In the genomic region with DNA sequence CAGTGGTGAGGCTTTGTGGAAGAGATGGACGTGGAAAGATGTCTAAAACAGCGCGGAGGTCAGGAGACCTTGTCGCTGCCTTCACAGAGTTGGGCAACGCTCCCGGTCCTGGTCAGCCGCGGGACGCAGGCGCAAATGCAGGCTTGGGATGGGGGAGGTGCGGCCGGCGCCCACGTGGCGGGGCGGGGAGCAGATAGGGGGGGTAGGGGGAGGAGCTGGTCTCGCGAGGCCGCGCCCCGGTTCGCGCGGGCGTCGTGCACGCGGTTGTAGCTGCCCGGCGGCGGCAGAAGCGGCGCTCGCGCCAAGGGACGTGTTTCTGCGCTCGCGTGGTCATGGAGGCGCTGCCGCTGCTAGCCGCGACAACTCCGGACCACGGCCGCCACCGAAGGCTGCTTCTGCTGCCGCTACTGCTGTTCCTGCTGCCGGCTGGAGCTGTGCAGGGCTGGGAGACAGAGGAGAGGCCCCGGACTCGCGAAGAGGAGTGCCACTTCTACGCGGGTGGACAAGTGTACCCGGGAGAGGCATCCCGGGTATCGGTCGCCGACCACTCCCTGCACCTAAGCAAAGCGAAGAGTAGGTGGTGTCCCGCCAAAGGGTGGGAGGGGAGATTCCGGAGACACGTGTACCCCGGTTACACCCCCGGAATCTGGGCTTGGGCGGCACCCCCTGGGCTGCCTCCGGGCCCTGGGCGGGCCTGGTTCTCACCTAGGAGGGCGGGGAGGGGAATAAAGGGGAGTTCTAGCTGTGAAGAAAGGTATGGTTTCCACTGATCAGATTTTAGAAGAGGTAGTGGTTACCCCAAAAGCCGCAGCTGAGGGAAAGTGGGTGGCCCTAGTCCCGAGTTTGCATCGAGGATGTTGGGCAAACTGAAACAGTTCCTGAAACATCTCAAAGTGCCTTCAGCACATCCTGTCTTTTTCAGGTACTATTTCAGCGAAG, we compare ENCODE assay signal across 1 cellular context.
TF ChIP-seq lines count a peak whose summit lies in the region.

Gene PRDX4, plus strand, starts transcription at position 255 of the 939 bp plus-strand sequence. Its CDS starts 78 bp downstream, at position 333.

TF ChIP-seq in K562, 482 proteins besides CTCF, POLR2A, EP300 and RAD21 (continued from another document and continues in another):
- TF ChIP-seq ILF3 (IDR thresholded peaks at IDR 0.05; ENCODE audit: borderline replicate concordance) = no peak
- no peak for TF ChIP-seq CBFB (CRISPR knock-in tag; IDR thresholded peaks at IDR 0.05)
- no peak for TF ChIP-seq PCBP1 (IDR thresholded peaks at IDR 0.05; ENCODE audit: low read depth, low read length, poor library complexity, severe bottlenecking)
- TF ChIP-seq CREBBP (IDR thresholded peaks at IDR 0.05; ENCODE audit: low read depth, low read length) = no peak
- peak; percentile 89 for TF ChIP-seq ZNF740 (CRISPR knock-in tag; IDR thresholded peaks at IDR 0.05)
- TF ChIP-seq ZNF740 (tag; IDR thresholded peaks at IDR 0.05) = peak in 1 of 2 experiments; percentile 89; a peak in 2 of 4 replicates
- no peak for TF ChIP-seq ARID3B (CRISPR knock-in tag; IDR thresholded peaks at IDR 0.05; ENCODE audit: borderline replicate concordance)
- no peak for TF ChIP-seq TOE1 (IDR thresholded peaks at IDR 0.05; ENCODE audit: borderline replicate concordance)
- TF ChIP-seq TOE1 (CRISPR knock-in tag; IDR thresholded peaks at IDR 0.05; ENCODE audit: borderline replicate concordance, low read depth) = no peak
- TF ChIP-seq, protein P1, sequence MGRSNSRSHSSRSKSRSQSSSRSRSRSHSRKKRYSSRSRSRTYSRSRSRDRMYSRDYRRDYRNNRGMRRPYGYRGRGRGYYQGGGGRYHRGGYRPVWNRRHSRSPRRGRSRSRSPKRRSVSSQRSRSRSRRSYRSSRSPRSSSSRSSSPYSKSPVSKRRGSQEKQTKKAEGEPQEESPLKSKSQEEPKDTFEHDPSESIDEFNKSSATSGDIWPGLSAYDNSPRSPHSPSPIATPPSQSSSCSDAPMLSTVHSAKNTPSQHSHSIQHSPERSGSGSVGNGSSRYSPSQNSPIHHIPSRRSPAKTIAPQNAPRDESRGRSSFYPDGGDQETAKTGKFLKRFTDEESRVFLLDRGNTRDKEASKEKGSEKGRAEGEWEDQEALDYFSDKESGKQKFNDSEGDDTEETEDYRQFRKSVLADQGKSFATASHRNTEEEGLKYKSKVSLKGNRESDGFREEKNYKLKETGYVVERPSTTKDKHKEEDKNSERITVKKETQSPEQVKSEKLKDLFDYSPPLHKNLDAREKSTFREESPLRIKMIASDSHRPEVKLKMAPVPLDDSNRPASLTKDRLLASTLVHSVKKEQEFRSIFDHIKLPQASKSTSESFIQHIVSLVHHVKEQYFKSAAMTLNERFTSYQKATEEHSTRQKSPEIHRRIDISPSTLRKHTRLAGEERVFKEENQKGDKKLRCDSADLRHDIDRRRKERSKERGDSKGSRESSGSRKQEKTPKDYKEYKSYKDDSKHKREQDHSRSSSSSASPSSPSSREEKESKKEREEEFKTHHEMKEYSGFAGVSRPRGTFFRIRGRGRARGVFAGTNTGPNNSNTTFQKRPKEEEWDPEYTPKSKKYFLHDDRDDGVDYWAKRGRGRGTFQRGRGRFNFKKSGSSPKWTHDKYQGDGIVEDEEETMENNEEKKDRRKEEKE (IDR thresholded peaks at IDR 0.05; ENCODE audit: borderline replicate concordance in 1 of 2, control insufficient read depth in 1 of 2, low read depth in 2 of 2, low read length in 1 of 2) = no peak
- peak; percentile 16; the same call in 1 of the 2 replicates for TF ChIP-seq POLR2H (tag; IDR thresholded peaks at IDR 0.05; ENCODE audit: low read depth)
- TF ChIP-seq, protein P2, sequence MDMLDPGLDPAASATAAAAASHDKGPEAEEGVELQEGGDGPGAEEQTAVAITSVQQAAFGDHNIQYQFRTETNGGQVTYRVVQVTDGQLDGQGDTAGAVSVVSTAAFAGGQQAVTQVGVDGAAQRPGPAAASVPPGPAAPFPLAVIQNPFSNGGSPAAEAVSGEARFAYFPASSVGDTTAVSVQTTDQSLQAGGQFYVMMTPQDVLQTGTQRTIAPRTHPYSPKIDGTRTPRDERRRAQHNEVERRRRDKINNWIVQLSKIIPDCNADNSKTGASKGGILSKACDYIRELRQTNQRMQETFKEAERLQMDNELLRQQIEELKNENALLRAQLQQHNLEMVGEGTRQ (CRISPR knock-in tag; IDR thresholded peaks at IDR 0.05) = peak; percentile 81
- TF ChIP-seq CBX3 (IDR thresholded peaks at IDR 0.05; ENCODE audit: borderline replicate concordance in 1 of 2, low read length in 2 of 2) = no peak
- TF ChIP-seq PHF8 (IDR thresholded peaks at IDR 0.05; ENCODE audit: borderline replicate concordance, low read length) = peak; percentile 90; the same call in 1 of the 2 replicates
- no peak for TF ChIP-seq PTTG1 (tag; IDR thresholded peaks at IDR 0.05; ENCODE audit: low read depth)
- TF ChIP-seq ZSCAN29 (IDR thresholded peaks at IDR 0.05) = no peak
- TF ChIP-seq ZBTB8A (IDR thresholded peaks at IDR 0.05; ENCODE audit: partially characterized antibody) = no peak
- peak; percentile 84 for TF ChIP-seq SAFB (IDR thresholded peaks at IDR 0.05; ENCODE audit: borderline replicate concordance, low read depth, low read length)
- peak; percentile 27; the same call in 1 of the 2 replicates for TF ChIP-seq ATF7 (IDR thresholded peaks at IDR 0.05)
- no peak for TF ChIP-seq NCOA2 (IDR thresholded peaks at IDR 0.05; ENCODE audit: partially characterized antibody in 2 of 2)
- TF ChIP-seq CBX8 (IDR thresholded peaks at IDR 0.05; ENCODE audit: borderline replicate concordance, extremely low read depth, low read depth, low read length, poor library complexity, severe bottlenecking) = no peak
- TF ChIP-seq JUNB (CRISPR knock-in tag; conservative IDR thresholded peaks at IDR 0.05) = no peak
- no peak for TF ChIP-seq JUND (IDR thresholded peaks at IDR 0.05; ENCODE audit: borderline replicate concordance, low read depth, low read length)
- no peak for TF ChIP-seq JUND (tag; IDR thresholded peaks at IDR 0.05; ENCODE audit: borderline replicate concordance, low read depth, low read length)
- TF ChIP-seq PRDM10 (IDR thresholded peaks at IDR 0.05; ENCODE audit: partially characterized antibody) = no peak
- no peak for TF ChIP-seq CREB5 (CRISPR knock-in tag; IDR thresholded peaks at IDR 0.05)
- no peak for TF ChIP-seq NBN (IDR thresholded peaks at IDR 0.05; ENCODE audit: low read depth)
- TF ChIP-seq ZNF699 (CRISPR knock-in tag; IDR thresholded peaks at IDR 0.05; ENCODE audit: insufficient replicate concordance) = no peak
- TF ChIP-seq KLF6 (CRISPR knock-in tag; IDR thresholded peaks at IDR 0.05; ENCODE audit: borderline replicate concordance) = no peak
- TF ChIP-seq, protein P3, sequence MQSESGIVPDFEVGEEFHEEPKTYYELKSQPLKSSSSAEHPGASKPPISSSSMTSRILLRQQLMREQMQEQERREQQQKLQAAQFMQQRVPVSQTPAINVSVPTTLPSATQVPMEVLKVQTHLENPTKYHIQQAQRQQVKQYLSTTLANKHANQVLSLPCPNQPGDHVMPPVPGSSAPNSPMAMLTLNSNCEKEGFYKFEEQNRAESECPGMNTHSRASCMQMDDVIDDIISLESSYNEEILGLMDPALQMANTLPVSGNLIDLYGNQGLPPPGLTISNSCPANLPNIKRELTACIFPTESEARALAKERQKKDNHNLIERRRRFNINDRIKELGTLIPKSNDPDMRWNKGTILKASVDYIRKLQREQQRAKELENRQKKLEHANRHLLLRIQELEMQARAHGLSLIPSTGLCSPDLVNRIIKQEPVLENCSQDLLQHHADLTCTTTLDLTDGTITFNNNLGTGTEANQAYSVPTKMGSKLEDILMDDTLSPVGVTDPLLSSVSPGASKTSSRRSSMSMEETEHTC (IDR thresholded peaks at IDR 0.05) = peak; percentile 14; the same call in 1 of the 2 replicates
- no peak for TF ChIP-seq IRF1 (CRISPR knock-in tag; IDR thresholded peaks at IDR 0.05; ENCODE audit: borderline replicate concordance)
- TF ChIP-seq ARID2 (IDR thresholded peaks at IDR 0.05) = no peak
- no peak; a peak in 1 of 4 replicates for TF ChIP-seq RCOR1 (IDR thresholded peaks at IDR 0.05; ENCODE audit: borderline replicate concordance in 1 of 2, low read depth in 2 of 2, low read length in 2 of 2)
- no peak for TF ChIP-seq ARID1B (IDR thresholded peaks at IDR 0.05)
- TF ChIP-seq GTF2A2 (tag; IDR thresholded peaks at IDR 0.05) = no peak
- TF ChIP-seq, protein P4, sequence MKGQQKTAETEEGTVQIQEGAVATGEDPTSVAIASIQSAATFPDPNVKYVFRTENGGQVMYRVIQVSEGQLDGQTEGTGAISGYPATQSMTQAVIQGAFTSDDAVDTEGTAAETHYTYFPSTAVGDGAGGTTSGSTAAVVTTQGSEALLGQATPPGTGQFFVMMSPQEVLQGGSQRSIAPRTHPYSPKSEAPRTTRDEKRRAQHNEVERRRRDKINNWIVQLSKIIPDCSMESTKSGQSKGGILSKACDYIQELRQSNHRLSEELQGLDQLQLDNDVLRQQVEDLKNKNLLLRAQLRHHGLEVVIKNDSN (CRISPR knock-in tag; IDR thresholded peaks at IDR 0.05) = peak; percentile 86
- TF ChIP-seq, protein P5, sequence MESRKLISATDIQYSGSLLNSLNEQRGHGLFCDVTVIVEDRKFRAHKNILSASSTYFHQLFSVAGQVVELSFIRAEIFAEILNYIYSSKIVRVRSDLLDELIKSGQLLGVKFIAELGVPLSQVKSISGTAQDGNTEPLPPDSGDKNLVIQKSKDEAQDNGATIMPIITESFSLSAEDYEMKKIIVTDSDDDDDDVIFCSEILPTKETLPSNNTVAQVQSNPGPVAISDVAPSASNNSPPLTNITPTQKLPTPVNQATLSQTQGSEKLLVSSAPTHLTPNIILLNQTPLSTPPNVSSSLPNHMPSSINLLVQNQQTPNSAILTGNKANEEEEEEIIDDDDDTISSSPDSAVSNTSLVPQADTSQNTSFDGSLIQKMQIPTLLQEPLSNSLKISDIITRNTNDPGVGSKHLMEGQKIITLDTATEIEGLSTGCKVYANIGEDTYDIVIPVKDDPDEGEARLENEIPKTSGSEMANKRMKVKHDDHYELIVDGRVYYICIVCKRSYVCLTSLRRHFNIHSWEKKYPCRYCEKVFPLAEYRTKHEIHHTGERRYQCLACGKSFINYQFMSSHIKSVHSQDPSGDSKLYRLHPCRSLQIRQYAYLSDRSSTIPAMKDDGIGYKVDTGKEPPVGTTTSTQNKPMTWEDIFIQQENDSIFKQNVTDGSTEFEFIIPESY (CRISPR knock-in tag; IDR thresholded peaks at IDR 0.05) = no peak
- TF ChIP-seq DMBX1 (CRISPR knock-in tag; IDR thresholded peaks at IDR 0.05; ENCODE audit: borderline replicate concordance) = no peak
- TF ChIP-seq ZNF785 (CRISPR knock-in tag; IDR thresholded peaks at IDR 0.05) = no peak
- no peak for TF ChIP-seq MTA1 (IDR thresholded peaks at IDR 0.05; ENCODE audit: borderline replicate concordance)
